Comparison of ENCODE assay signal across 10 cellular contexts in the genomic region with DNA sequence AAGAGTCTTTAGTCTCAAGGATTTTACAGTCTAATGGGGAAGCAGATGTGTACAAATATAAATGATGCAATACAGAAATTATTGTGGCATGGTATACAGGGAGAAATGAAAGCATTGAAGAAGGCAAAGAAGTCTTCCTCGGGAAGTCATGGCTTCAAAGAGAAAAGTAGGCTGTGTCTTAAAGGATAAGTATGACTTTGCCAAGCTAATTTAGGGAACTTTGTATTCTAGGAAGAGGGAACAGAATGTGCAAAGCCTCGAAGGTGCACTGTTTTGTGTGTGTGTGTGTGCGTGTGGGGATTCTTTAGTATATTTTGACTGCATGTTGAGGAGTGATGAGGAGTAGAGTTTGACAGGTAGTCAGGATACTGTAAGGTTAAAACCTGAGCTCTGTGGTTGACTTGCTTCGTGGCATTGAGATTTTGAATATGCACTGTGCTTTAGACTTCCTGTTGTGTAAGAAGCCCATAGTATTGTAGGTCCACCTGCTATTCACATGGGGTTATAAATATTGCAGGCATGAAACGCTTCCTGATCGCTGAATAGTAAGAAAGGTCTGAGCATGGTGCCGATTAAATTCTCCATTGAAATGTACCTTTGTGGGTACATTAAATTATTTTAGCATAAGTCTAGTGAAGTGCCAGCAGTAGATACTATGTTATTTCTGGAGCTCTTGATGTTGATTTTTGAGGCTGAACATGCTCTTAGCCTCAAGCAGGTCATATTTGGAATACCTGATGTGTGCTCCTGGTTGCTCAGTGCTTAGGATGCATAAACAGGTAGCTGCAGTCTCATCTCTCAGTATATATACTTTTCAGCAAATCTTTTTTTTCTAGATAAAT. TPM values are rescaled to one million over a fixed set of nuclear protein-coding genes. Genes with fewer than 3 reads are reported as not detected.
DNase-seq lines count a peak whose midpoint lies in the region; ATAC-seq and TF ChIP-seq lines count a peak whose summit lies in the region.
"Had no signal": no experiment of that assay in that cellular context is flagged by ENCODE, and none has a peak within 500 bp of the region (broad histone marks: within the 10 kb centered on the region; RNA-seq: fewer than 3 reads in every experiment).

No MANE protein-coding gene starts in this region.

- intact Hi-C loops in activated T-helper 2 cell treated with anti-CD3 and anti-CD28 coated beads, Interferon-gamma antibody, Interleukin-2, Interleukin-4, amounts not matched to agents 10 μg/mL and 5 μg/mL and 100 μg/mL, durations not matched to agents 14 hours and 24 hours and 36 hours (cut with micrococcal nuclease) = loop anchor here (2.0 to 5.0 kb wide), 3 partner anchors 13 to 219 kb away; a partner anchor contains a TSS
- intact Hi-C loops in prostate gland (cut with DNase I) (no loop called here), PC-9 (cut with micrococcal nuclease; ENCODE audit: unreplicated experiment) (no loop called here)

- H3K9me3 ChIP-seq in prostate gland (no peaks in the 10 kb centered on the region), PC-9 (ENCODE audit: insufficient read depth, low read depth) (no peaks in the 10 kb centered on the region)
- H3K9me3 ChIP-seq: psoas muscle had no signal

- POLR2A ChIA-PET in PC-9 (lab: Charles Lee; ENCODE audit: unreplicated experiment) = interaction anchor here (0.5 to 0.6 kb wide), 2 partner anchors 18 to 228 kb away, joined by 4 to 11 read pairs; no protein-coding TSS in a partner anchor

- H3K4me1 ChIP-seq in prostate gland (replicated peaks) (peaks cover 26% of the 10 kb centered on the region), PC-9 (replicated peaks; ENCODE audit: insufficient read depth) (no peaks in the 10 kb centered on the region)

- peaks cover 89% of the 10 kb centered on the region for H3K4me1 Mint-ChIP-seq in activated T-helper 2 cell treated with anti-CD3 and anti-CD28 coated beads, Interferon-gamma antibody, Interleukin-2, Interleukin-4, amounts not matched to agents 10 μg/mL and 5 μg/mL and 100 μg/mL, durations not matched to agents 14 hours and 24 hours and 36 hours (ENCODE audit: low read depth)

- H3K4me3 Mint-ChIP-seq in activated T-helper 2 cell treated with anti-CD3 and anti-CD28 coated beads, Interferon-gamma antibody, Interleukin-2, Interleukin-4, amounts not matched to agents 10 μg/mL and 5 μg/mL and 100 μg/mL, durations not matched to agents 14 hours and 24 hours and 36 hours (ENCODE audit: low read depth) = peak overlapping the region; percentile 85

- 74% methylated on average over 7 of the region's 7 CpGs for WGBS in prostate gland

- peaks cover 75% of the 10 kb centered on the region for H3K36me3 Mint-ChIP-seq in activated T-helper 2 cell treated with anti-CD3 and anti-CD28 coated beads, Interferon-gamma antibody, Interleukin-2, Interleukin-4, amounts not matched to agents 10 μg/mL and 5 μg/mL and 100 μg/mL, durations not matched to agents 14 hours and 24 hours and 36 hours (ENCODE audit: low read depth)

- TF ChIP-seq POLR2A in GM15510 (IDR thresholded peaks at IDR 0.05; ENCODE audit: borderline replicate concordance, extremely low read depth, insufficient read length) (peak; percentile 19), prostate gland (IDR thresholded peaks at IDR 0.05) (no peak)

- no peaks in the 10 kb centered on the region for H3K9me3 Mint-ChIP-seq in activated T-helper 2 cell treated with anti-CD3 and anti-CD28 coated beads, Interferon-gamma antibody, Interleukin-2, Interleukin-4, amounts not matched to agents 10 μg/mL and 5 μg/mL and 100 μg/mL, durations not matched to agents 14 hours and 24 hours and 36 hours

- no peaks in the 10 kb centered on the region for H4K20me1 ChIP-seq in PC-9 (ENCODE audit: insufficient read depth)

- CTCF ChIA-PET in PC-9 (lab: Charles Lee) = interaction anchor here (0.5 to 0.7 kb wide), 2 partner anchors 934 to 1056 kb away, joined by 3 to 4 read pairs; no protein-coding TSS in a partner anchor

- no peaks in the 10 kb centered on the region for H3K27me3 Mint-ChIP-seq in activated T-helper 2 cell treated with anti-CD3 and anti-CD28 coated beads, Interferon-gamma antibody, Interleukin-2, Interleukin-4, amounts not matched to agents 10 μg/mL and 5 μg/mL and 100 μg/mL, durations not matched to agents 14 hours and 24 hours and 36 hours (ENCODE audit: low read depth)

- no peaks in the 10 kb centered on the region for H3K27me3 ChIP-seq in prostate gland (replicated peaks; ENCODE audit: insufficient read depth)
- H3K27me3 ChIP-seq in PC-9 (ENCODE audit: insufficient read depth, low read depth) = no peaks in the 10 kb centered on the region

- H3K36me3 ChIP-seq in prostate gland = no peaks in the 10 kb centered on the region
- no peaks in the 10 kb centered on the region for H3K36me3 ChIP-seq in PC-9 (ENCODE audit: low read depth)

- no peaks in the 10 kb centered on the region for H3F3A ChIP-seq in PC-9 (ENCODE audit: insufficient read depth, low read depth)

- H3K27ac Mint-ChIP-seq in activated T-helper 2 cell treated with anti-CD3 and anti-CD28 coated beads, Interferon-gamma antibody, Interleukin-2, Interleukin-4, amounts not matched to agents 10 μg/mL and 5 μg/mL and 100 μg/mL, durations not matched to agents 14 hours and 24 hours and 36 hours = peak overlapping the region; percentile 99

- H2AFZ ChIP-seq in PC-9 = no peak overlapping the region

- H3K79me2 ChIP-seq in PC-9 (ENCODE audit: low read depth) = peaks cover 19% of the 10 kb centered on the region; the same call in 1 of the 2 replicates

- no peak overlapping the region for H3K4me2 ChIP-seq in PC-9

- DNase-seq in activated T-helper 2 cell treated with anti-CD3 and anti-CD28 coated beads, Interferon-gamma antibody, Interleukin-2, Interleukin-4, amounts not matched to agents 10 μg/mL and 5 μg/mL and 100 μg/mL, durations not matched to agents 14 hours and 24 hours and 36 hours (ENCODE audit: low spot score) = no peak
- DNase-seq in prostate gland (ENCODE audit: low spot score) (no peak), globus pallidus (ENCODE audit: low spot score) (no peak), PC-9 (no peak), NCI-H1092 (lab: John Stamatoyannopoulos, UW) (no peak)
- DNase-seq: foreskin melanocyte, psoas muscle had no signal

- H3K4me3 ChIP-seq in prostate gland (no peak overlapping the region), PC-9 (no peak overlapping the region)
- H3K4me3 ChIP-seq: psoas muscle had no signal

- H3K27ac ChIP-seq in prostate gland (peak overlapping the region; percentile 31 to 55), PC-9 (no peak overlapping the region)
- H3K27ac ChIP-seq: psoas muscle had no signal

- ATAC-seq in HG03196 (IDR thresholded peaks at IDR 0.05; ENCODE audit: unreplicated experiment) = peak; percentile 33
- ATAC-seq in HG03457 (IDR thresholded peaks at IDR 0.05; ENCODE audit: unreplicated experiment) = no peak
- ATAC-seq: psoas muscle had no signal

- no peak for TF ChIP-seq CTCF in prostate gland (IDR thresholded peaks at IDR 0.05)
- no peak for TF ChIP-seq CTCF in PC-9 (conservative IDR thresholded peaks at IDR 0.05)

- BruUV-seq in PC-9 (replicated peaks; lab: Mats Ljungman, UMichigan) = no TSS peak

- no peaks in the 10 kb centered on the region for H3K9me2 ChIP-seq in PC-9 (ENCODE audit: insufficient read depth)

RNA-seq across cellular contexts. Expression of a gene that starts 8.0 kb away (rescaled TPM):
- total RNA-seq in activated T-helper 2 cell treated with anti-CD3 and anti-CD28 coated beads, Interferon-gamma antibody, Interleukin-2, Interleukin-4, amounts not matched to agents 10 μg/mL and 5 μg/mL and 100 μg/mL, durations not matched to agents 14 hours and 24 hours and 36 hours = 185 and 186 TPM in 2 replicates
- 10 to 100 TPM; 22.0 to 39.6 TPM for total RNA-seq in prostate gland
- total RNA-seq in PC-9 (2021) = 12.9 and 19.7 TPM in 2 replicates
